10 cellular contexts compared by ENCODE assay signal in genomic region chr17:78374631-78375274, GRCh38. TPM values are rescaled to one million over a fixed set of nuclear protein-coding genes. Genes with fewer than 3 reads are reported as not detected.
DNase-seq lines count a peak whose midpoint lies in the region; ATAC-seq and TF ChIP-seq lines count a peak whose summit lies in the region.
"Had no signal": no experiment of that assay in that cellular context is flagged by ENCODE, and none has a peak within 500 bp of the region (broad histone marks: within the 10 kb centered on the region; RNA-seq: fewer than 3 reads in every experiment).

No MANE protein-coding gene starts in this region.

- H3K9me3 Mint-ChIP-seq in nephron progenitor cell = no peaks in the 10 kb centered on the region
- H3K9me3 Mint-ChIP-seq in CD4-positive, alpha-beta memory T cell = no peaks in the 10 kb centered on the region
- H3K9me3 Mint-ChIP-seq: activated CD4-positive, alpha-beta T cell treated with anti-CD3 and anti-CD28 coated beads, Interleukin-2, amount 10 ng/mL, durations not matched to agents 24 days and 14 days had no signal

- peaks cover 14% of the 10 kb centered on the region for H3K4me1 ChIP-seq in CD4-positive, alpha-beta memory T cell (ENCODE audit: insufficient read depth, low read length)

- CTCF ChIA-PET in RWPE1 (lab: Yijun Ruan, JAX) = interaction anchor here (1.8 kb wide), 1 partner anchor 14 kb away, joined by 6 read pairs; no protein-coding TSS in a partner anchor
- CTCF ChIA-PET in CD4-positive, alpha-beta memory T cell (lab: Charles Lee; ENCODE audit: partially characterized antibody) = interaction anchor here (1.1 kb wide), 1 partner anchor 12 kb away, joined by 3 read pairs; no protein-coding TSS in a partner anchor

- no peaks in the 10 kb centered on the region for H3K9me3 ChIP-seq in CD4-positive, alpha-beta memory T cell (ENCODE audit: control insufficient read depth in 1 of 2, low read length in 2 of 2)
- H3K9me3 ChIP-seq: testis had no signal

- ATAC-seq in HG02852 (IDR thresholded peaks at IDR 0.05; ENCODE audit: unreplicated experiment) (no peak), HG03175 (IDR thresholded peaks at IDR 0.05; ENCODE audit: unreplicated experiment) (no peak)

- H3K27me3 Mint-ChIP-seq in nephron progenitor cell (ENCODE audit: low read depth, poor library complexity) = peaks cover 2% of the 10 kb centered on the region
- H3K27me3 Mint-ChIP-seq in CD4-positive, alpha-beta memory T cell = peaks cover 0 to 2% of the 10 kb centered on the region in 2 donors
- H3K27me3 Mint-ChIP-seq: activated CD4-positive, alpha-beta T cell treated with anti-CD3 and anti-CD28 coated beads, Interleukin-2, amount 10 ng/mL, durations not matched to agents 24 days and 14 days had no signal

- intact Hi-C loops in CD4-positive, alpha-beta memory T cell (cut with micrococcal nuclease) = no loop called here

- POLR2A ChIA-PET in RWPE1 (lab: Yijun Ruan, JAX; ENCODE audit: low non-redundant PET) = no interaction called here
- POLR2A ChIA-PET in CD4-positive, alpha-beta memory T cell (lab: Charles Lee; ENCODE audit: partially characterized antibody) = no interaction called here

- DNase-seq in AG20443 (ENCODE audit: low spot score) = peak; percentile 67
- DNase-seq in RWPE1 (ENCODE audit: low spot score) = no peak
- peak; percentile 68 for DNase-seq in fibroblast of gingiva (ENCODE audit: low read depth)
- DNase-seq in nephron progenitor cell = peak; percentile 35
- DNase-seq in CD4-positive, alpha-beta memory T cell = no peak
- DNase-seq in activated CD4-positive, alpha-beta T cell treated with anti-CD3 and anti-CD28 coated beads for 48 hours = no peak
- DNase-seq: activated CD4-positive, alpha-beta T cell treated with anti-CD3 and anti-CD28 coated beads, Interleukin-2, amount 10 ng/mL, durations not matched to agents 24 days and 14 days; testis had no signal

- H3K4me3 Mint-ChIP-seq in nephron progenitor cell = peak overlapping the region; percentile 49
- no peak overlapping the region for H3K4me3 Mint-ChIP-seq in CD4-positive, alpha-beta memory T cell
- H3K4me3 Mint-ChIP-seq: activated CD4-positive, alpha-beta T cell treated with anti-CD3 and anti-CD28 coated beads, Interleukin-2, amount 10 ng/mL, durations not matched to agents 24 days and 14 days had no signal

- H3K27ac Mint-ChIP-seq in nephron progenitor cell = peak overlapping the region; percentile 97
- H3K27ac Mint-ChIP-seq in CD4-positive, alpha-beta memory T cell = no peak overlapping the region
- H3K27ac Mint-ChIP-seq: activated CD4-positive, alpha-beta T cell treated with anti-CD3 and anti-CD28 coated beads, Interleukin-2, amount 10 ng/mL, durations not matched to agents 24 days and 14 days had no signal

- H3K4me3 ChIP-seq in CD4-positive, alpha-beta memory T cell (ENCODE audit: low read length in 2 of 2) = no peak overlapping the region
- H3K4me3 ChIP-seq: testis had no signal

- H3K4me1 Mint-ChIP-seq in nephron progenitor cell = peaks cover 64% of the 10 kb centered on the region
- peaks cover 5 to 13% (median 7%) of the 10 kb centered on the region in 4 donors for H3K4me1 Mint-ChIP-seq in CD4-positive, alpha-beta memory T cell

- H3K36me3 ChIP-seq in CD4-positive, alpha-beta memory T cell (ENCODE audit: insufficient read depth, low read length) = no peaks in the 10 kb centered on the region

- peak overlapping the region; percentile 71 for H3K27ac ChIP-seq in RWPE1
- no peak overlapping the region for H3K27ac ChIP-seq in CD4-positive, alpha-beta memory T cell (ENCODE audit: low read depth, low read length)
- H3K27ac ChIP-seq: testis had no signal

- no peaks in the 10 kb centered on the region for H3K27me3 ChIP-seq in CD4-positive, alpha-beta memory T cell (ENCODE audit: insufficient read depth, low read length)
- H3K27me3 ChIP-seq: testis had no signal

- H3K36me3 Mint-ChIP-seq in nephron progenitor cell (ENCODE audit: low read depth) = no peaks in the 10 kb centered on the region
- peaks cover 0 to 5% of the 10 kb centered on the region in 2 donors for H3K36me3 Mint-ChIP-seq in CD4-positive, alpha-beta memory T cell

- no peak for TF ChIP-seq CTCF in RWPE1 (conservative IDR thresholded peaks at IDR 0.05; ENCODE audit: low read depth)
- TF ChIP-seq CTCF in nephron progenitor cell (IDR thresholded peaks at IDR 0.05) = no peak

RNA-seq across cellular contexts. Expression of gene PGS1, which starts 3.7 kb away (rescaled TPM):
- total RNA-seq in CD4-positive, alpha-beta memory T cell = 10 to 100 TPM; 84.4 to 84.8 TPM
- 10 to 100 TPM; 33.9 to 36.6 TPM for polyA plus RNA-seq in CD4-positive, alpha-beta memory T cell

RNA-seq across cellular contexts. Expression of gene SOCS3, which starts 14.9 kb away (rescaled TPM):
- 1 to 10 TPM; 7.5 to 8.4 TPM for total RNA-seq in CD4-positive, alpha-beta memory T cell
- 100 to 1,000 TPM in 1 of 2 donors, 10 to 100 TPM in 1; 60.8 to 220 TPM for polyA plus RNA-seq in CD4-positive, alpha-beta memory T cell

Comparison
In these comparisons a context has a peak if more than half of its experiments do, and no peak if none do; other contexts are left out.
1. DNase-seq: peak in AG20443 (single experiment), fibroblast of gingiva (single experiment) and nephron progenitor cell (single experiment); none in RWPE1 (single experiment), CD4-positive, alpha-beta memory T cell (0 of 5) and activated CD4-positive, alpha-beta T cell treated with anti-CD3 and anti-CD28 coated beads for 48 hours (single experiment).